In genomic region chr13:111212517-111212873, GRCh38 we compare ENCODE assay signal across 1 cellular context.
TF ChIP-seq lines count a peak whose summit lies in the region.

No MANE protein-coding gene starts in this region.

TF ChIP-seq in GM23338, 12 proteins besides CTCF, POLR2A, EP300 and RAD21 (continued from another document):
- no peak for TF ChIP-seq ZNF462 (CRISPR knock-in tag; IDR thresholded peaks at IDR 0.05)
- TF ChIP-seq CREB1 (CRISPR knock-in tag; IDR thresholded peaks at IDR 0.05; ENCODE audit: low read depth), result no peak
- no peak for TF ChIP-seq ZNF331 (CRISPR knock-in tag; IDR thresholded peaks at IDR 0.05; ENCODE audit: low read depth)
- no peak for TF ChIP-seq EZH2phosphoT487 (IDR thresholded peaks at IDR 0.05; ENCODE audit: unreplicated experiment)
- no peak for TF ChIP-seq ZNF114 (CRISPR knock-in tag; IDR thresholded peaks at IDR 0.05)
- TF ChIP-seq, protein P1, sequence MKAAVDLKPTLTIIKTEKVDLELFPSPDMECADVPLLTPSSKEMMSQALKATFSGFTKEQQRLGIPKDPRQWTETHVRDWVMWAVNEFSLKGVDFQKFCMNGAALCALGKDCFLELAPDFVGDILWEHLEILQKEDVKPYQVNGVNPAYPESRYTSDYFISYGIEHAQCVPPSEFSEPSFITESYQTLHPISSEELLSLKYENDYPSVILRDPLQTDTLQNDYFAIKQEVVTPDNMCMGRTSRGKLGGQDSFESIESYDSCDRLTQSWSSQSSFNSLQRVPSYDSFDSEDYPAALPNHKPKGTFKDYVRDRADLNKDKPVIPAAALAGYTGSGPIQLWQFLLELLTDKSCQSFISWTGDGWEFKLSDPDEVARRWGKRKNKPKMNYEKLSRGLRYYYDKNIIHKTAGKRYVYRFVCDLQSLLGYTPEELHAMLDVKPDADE (IDR thresholded peaks at IDR 0.05), result no peak
- no peak for TF ChIP-seq POLR2AphosphoS5 (IDR thresholded peaks at IDR 0.05; ENCODE audit: low read depth)
- no peak for TF ChIP-seq EZH2 (IDR thresholded peaks at IDR 0.05; ENCODE audit: low read depth, unreplicated experiment)
- no peak for TF ChIP-seq NANOG (IDR thresholded peaks at IDR 0.05; ENCODE audit: borderline replicate concordance)
- no peak for TF ChIP-seq STAT1 (IDR thresholded peaks at IDR 0.05; ENCODE audit: unreplicated experiment)
